In the genomic region with DNA sequence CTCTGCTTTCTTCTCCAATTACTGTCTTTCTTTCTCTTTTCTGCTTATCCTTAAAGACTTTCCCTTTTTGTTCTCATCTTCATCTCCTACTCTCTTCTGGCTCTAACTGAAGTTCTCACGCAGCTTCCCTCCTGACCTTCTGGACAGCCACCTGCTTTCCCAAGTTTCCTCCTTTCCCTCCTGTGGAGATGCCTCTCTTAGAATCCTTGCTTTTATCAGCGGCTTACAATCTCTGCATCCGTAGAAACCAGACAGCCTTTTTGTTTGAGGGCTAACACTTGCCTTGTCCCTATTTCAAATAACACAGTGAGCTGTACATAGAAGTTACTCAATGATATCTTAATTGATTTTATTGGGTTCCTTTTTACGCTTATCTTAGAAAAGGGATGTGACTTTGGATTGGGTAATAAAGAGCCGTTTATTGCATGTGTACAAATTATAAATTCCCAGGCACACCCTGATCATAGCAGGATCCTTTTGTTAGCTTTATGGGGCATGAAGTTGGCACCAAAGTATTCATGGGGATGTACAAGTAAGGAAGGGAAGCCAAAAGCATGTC, we compare ENCODE assay signal across 1 cellular context.
TF ChIP-seq lines count a peak whose summit lies in the region.

No MANE protein-coding gene starts in this region.

TF ChIP-seq in SK-N-SH, 30 proteins besides CTCF, POLR2A, EP300 and RAD21 (continued from another document):
- TF ChIP-seq, protein P1, sequence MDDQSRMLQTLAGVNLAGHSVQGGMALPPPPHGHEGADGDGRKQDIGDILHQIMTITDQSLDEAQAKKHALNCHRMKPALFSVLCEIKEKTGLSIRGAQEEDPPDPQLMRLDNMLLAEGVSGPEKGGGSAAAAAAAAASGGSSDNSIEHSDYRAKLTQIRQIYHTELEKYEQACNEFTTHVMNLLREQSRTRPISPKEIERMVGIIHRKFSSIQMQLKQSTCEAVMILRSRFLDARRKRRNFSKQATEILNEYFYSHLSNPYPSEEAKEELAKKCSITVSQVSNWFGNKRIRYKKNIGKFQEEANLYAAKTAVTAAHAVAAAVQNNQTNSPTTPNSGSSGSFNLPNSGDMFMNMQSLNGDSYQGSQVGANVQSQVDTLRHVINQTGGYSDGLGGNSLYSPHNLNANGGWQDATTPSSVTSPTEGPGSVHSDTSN (IDR thresholded peaks at IDR 0.05): no peak
- TF ChIP-seq YY1 (IDR thresholded peaks at IDR 0.05; ENCODE audit: low read depth) (no peak), MXI1 (IDR thresholded peaks at IDR 0.05; ENCODE audit: low read depth, low read length) (no peak), JUND (IDR thresholded peaks at IDR 0.05) (no peak), REST (IDR thresholded peaks at IDR 0.05; ENCODE audit: low read depth, low read length) (no peak), RFX5 (IDR thresholded peaks at IDR 0.05; ENCODE audit: low read length) (no peak), MAX (IDR thresholded peaks at IDR 0.05; ENCODE audit: low read depth) (no peak)
- TF ChIP-seq, protein P2, sequence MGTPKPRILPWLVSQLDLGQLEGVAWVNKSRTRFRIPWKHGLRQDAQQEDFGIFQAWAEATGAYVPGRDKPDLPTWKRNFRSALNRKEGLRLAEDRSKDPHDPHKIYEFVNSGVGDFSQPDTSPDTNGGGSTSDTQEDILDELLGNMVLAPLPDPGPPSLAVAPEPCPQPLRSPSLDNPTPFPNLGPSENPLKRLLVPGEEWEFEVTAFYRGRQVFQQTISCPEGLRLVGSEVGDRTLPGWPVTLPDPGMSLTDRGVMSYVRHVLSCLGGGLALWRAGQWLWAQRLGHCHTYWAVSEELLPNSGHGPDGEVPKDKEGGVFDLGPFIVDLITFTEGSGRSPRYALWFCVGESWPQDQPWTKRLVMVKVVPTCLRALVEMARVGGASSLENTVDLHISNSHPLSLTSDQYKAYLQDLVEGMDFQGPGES (IDR thresholded peaks at IDR 0.05; ENCODE audit: low read depth, low read length): no peak
